Comparison of ENCODE assay signal across 1 cellular context in the genomic region with DNA sequence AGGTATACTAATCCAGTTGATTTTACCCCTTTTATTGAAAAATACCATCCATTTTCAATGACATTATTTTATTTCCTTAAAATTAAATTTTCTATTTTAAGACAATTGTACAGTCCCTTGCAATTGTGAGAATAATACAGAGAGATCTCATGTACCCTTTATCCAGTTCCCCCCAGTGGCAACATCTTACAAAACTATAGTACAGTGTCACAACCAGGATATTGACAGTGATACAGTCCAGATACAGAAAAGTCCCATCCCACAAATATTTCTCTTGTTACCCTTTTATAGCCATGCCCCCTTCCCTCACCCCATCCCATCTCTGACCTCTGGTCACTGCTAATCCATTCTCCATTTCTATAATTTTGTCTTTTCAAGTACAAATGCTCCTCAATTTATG.
TF ChIP-seq lines count a peak whose summit lies in the region.

No MANE protein-coding gene starts in this region.

TF ChIP-seq in neural cell, 6 proteins besides CTCF, POLR2A, EP300 and RAD21:
- TF ChIP-seq, protein P1, sequence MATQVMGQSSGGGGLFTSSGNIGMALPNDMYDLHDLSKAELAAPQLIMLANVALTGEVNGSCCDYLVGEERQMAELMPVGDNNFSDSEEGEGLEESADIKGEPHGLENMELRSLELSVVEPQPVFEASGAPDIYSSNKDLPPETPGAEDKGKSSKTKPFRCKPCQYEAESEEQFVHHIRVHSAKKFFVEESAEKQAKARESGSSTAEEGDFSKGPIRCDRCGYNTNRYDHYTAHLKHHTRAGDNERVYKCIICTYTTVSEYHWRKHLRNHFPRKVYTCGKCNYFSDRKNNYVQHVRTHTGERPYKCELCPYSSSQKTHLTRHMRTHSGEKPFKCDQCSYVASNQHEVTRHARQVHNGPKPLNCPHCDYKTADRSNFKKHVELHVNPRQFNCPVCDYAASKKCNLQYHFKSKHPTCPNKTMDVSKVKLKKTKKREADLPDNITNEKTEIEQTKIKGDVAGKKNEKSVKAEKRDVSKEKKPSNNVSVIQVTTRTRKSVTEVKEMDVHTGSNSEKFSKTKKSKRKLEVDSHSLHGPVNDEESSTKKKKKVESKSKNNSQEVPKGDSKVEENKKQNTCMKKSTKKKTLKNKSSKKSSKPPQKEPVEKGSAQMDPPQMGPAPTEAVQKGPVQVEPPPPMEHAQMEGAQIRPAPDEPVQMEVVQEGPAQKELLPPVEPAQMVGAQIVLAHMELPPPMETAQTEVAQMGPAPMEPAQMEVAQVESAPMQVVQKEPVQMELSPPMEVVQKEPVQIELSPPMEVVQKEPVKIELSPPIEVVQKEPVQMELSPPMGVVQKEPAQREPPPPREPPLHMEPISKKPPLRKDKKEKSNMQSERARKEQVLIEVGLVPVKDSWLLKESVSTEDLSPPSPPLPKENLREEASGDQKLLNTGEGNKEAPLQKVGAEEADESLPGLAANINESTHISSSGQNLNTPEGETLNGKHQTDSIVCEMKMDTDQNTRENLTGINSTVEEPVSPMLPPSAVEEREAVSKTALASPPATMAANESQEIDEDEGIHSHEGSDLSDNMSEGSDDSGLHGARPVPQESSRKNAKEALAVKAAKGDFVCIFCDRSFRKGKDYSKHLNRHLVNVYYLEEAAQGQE (IDR thresholded peaks at IDR 0.05; ENCODE audit: borderline replicate concordance), result no peak
- TF ChIP-seq SMC3 (conservative IDR thresholded peaks at IDR 0.05; ENCODE audit: poor library complexity) (no peak), EZH2 (IDR thresholded peaks at IDR 0.05; ENCODE audit: borderline replicate concordance, insufficient read depth, low read length, poor library complexity, severe bottlenecking) (no peak), POLR2AphosphoS5 (IDR thresholded peaks at IDR 0.05) (no peak), MXI1 (conservative IDR thresholded peaks at IDR 0.05; ENCODE audit: poor library complexity, severe bottlenecking) (no peak), TAF1 (IDR thresholded peaks at IDR 0.05; ENCODE audit: low read depth) (no peak)
